Comparison of ENCODE assay signal across 9 cellular contexts in genomic region chr22:42277988-42278776, GRCh38. TPM values are rescaled to one million over a fixed set of nuclear protein-coding genes. Genes with fewer than 3 reads are reported as not detected.
DNase-seq lines count a peak whose midpoint lies in the region; ATAC-seq and TF ChIP-seq lines count a peak whose summit lies in the region.
"Had no signal": no experiment of that assay in that cellular context is flagged by ENCODE, and none has a peak within 500 bp of the region (broad histone marks: within the 10 kb centered on the region; RNA-seq: fewer than 3 reads in every experiment).

No MANE protein-coding gene starts in this region.

- no peaks in the 10 kb centered on the region for H3K9me3 ChIP-seq in transverse colon

- H3K36me3 ChIP-seq in GM06990 (ENCODE audit: control insufficient read depth, insufficient read depth, low read length) (no peaks in the 10 kb centered on the region; the same call in 1 of the 2 replicates), transverse colon (no peaks in the 10 kb centered on the region)

- H3K27ac ChIP-seq in transverse colon = no peak overlapping the region

- no peak for ATAC-seq in HG03520 (IDR thresholded peaks at IDR 0.05; ENCODE audit: unreplicated experiment)
- ATAC-seq in HG02973 (IDR thresholded peaks at IDR 0.05; ENCODE audit: unreplicated experiment) = no peak

- no peak for TF ChIP-seq EP300 in transverse colon (IDR thresholded peaks at IDR 0.05; ENCODE audit: low read depth)

- WGBS in transverse colon (ENCODE audit: low coverage in 1 of 2), 2 donors = 69% methylated on average over 21 of the region's 21 CpGs; no CpG with 5 or more reads in 1 of the 2 donors

- peaks cover 6 to 23% (median 11%) of the 10 kb centered on the region in 4 donors for H3K4me1 ChIP-seq in transverse colon

- H3K27me3 ChIP-seq in GM06990 (replicated peaks; ENCODE audit: control insufficient read depth, insufficient read depth, low read length) (0 out of 2 replicates have a peak, but pooled peaks cover 1% of the 10 kb centered on the region), transverse colon (peaks cover under 1% of the 10 kb centered on the region)

- intact Hi-C loops in transverse colon (cut with DNase I; ENCODE audit: low total_unique reads) = no loop called here

- in situ Hi-C loops in transverse colon (cut with MboI; ENCODE audit: low pct_ligation_motif_present in 1 of 4, low pct_unique_long_range_greater_than_20kb in 1 of 4, low sequenced_read_pairs in 3 of 4) = no loop called here

- H3K4me3 ChIP-seq in AG09309 (ENCODE audit: control insufficient read depth, low read depth, low read length) (no peak overlapping the region), GM06990 (replicated peaks; ENCODE audit: low read depth, low read length) (no peak overlapping the region), fibroblast of pulmonary artery (replicated peaks; ENCODE audit: low read depth, low read length) (no peak overlapping the region), transverse colon (no peak overlapping the region)

- TF ChIP-seq POLR2A in transverse colon (IDR thresholded peaks at IDR 0.05) = no peak

- TF ChIP-seq CTCF in AG09309 (IDR thresholded peaks at IDR 0.05; ENCODE audit: control insufficient read depth, insufficient read depth, low read depth, low read length, missing control alignments) (peak; percentile 13), GM06990 (IDR thresholded peaks at IDR 0.05; ENCODE audit: insufficient read depth, low read length, poor library complexity, severe bottlenecking) (peak; percentile 57), fibroblast of pulmonary artery (IDR thresholded peaks at IDR 0.05; ENCODE audit: low read length, missing control alignments) (peak; percentile 16), transverse colon (IDR thresholded peaks at IDR 0.05) (peak in 2 of 5 experiments; percentile 10 to 32)

- DNase-seq in AG09309 (ENCODE audit: low read depth) = no peak
- no peak for DNase-seq in GM06990 (ENCODE audit: extremely low read depth, insufficient read length)
- DNase-seq in NCI-H2196 treated with DMSO at 0.1 percent for 48 hours (lab: John Stamatoyannopoulos, UW; ENCODE audit: unreplicated experiment) = peak; percentile 24
- DNase-seq in fibroblast of pulmonary artery (ENCODE audit: low read depth) = no peak
- no peak for DNase-seq in kidney tubule cell (ENCODE audit: low spot score)
- DNase-seq in transverse colon = no peak
- DNase-seq: activated CD4-positive, alpha-beta memory T cell treated with anti-CD3 and anti-CD28 coated beads for 36 hours had no signal

RNA-seq across cellular contexts. Expression of gene TCF20, which starts 7.7 kb away (rescaled TPM):
- 10 to 100 TPM; 30.3 to 43.7 (median 42.3) TPM for total RNA-seq in transverse colon
